9 cellular contexts compared by ENCODE assay signal in genomic region chr5:125227333-125228075, GRCh38.
DNase-seq lines count a peak whose midpoint lies in the region; ATAC-seq and TF ChIP-seq lines count a peak whose summit lies in the region.
"Had no signal": no experiment of that assay in that cellular context is flagged by ENCODE, and none has a peak within 500 bp of the region (broad histone marks: within the 10 kb centered on the region; RNA-seq: fewer than 3 reads in every experiment).

No MANE protein-coding gene starts in this region.

- no peak overlapping the region for H3K4me3 ChIP-seq in AG04450 (ENCODE audit: low read depth, low read length)
- H3K4me3 ChIP-seq in HAP-1: no peak overlapping the region
- H3K4me3 ChIP-seq in hepatocyte: no peak overlapping the region

- no peak overlapping the region for H3K27ac ChIP-seq in AG04450 (ENCODE audit: low read depth, low read length)
- H3K27ac ChIP-seq in hepatocyte: no peak overlapping the region

- DNase-seq in AG04450 (ENCODE audit: low read depth, low spot score) (no peak), HAP-1 (ENCODE audit: low spot score in 2 of 2) (peak; percentile 46 to 65), RPMI8226 (peak; percentile 25), hepatocyte (ENCODE audit: low spot score) (peak; percentile 11), NCI-H1092 treated with DMSO at 0.1 percent for 48 hours (lab: John Stamatoyannopoulos, UW) (no peak)
- no peak for DNase-seq in activated CD8-positive, alpha-beta memory T cell treated with anti-CD3 and anti-CD28 coated beads, Interleukin-2, amount 50 U/mL, for 48 hours
- DNase-seq in activated CD4-positive, alpha-beta T cell treated with anti-CD3 and anti-CD28 coated beads, Interleukin-2, amount 50 U/mL, for 4 hours: no peak
- DNase-seq: activated naive CD4-positive, alpha-beta T cell had no signal

- H3K27me3 ChIP-seq in AG04450 (ENCODE audit: control insufficient read depth, insufficient read depth, low read length) (no peaks in the 10 kb centered on the region), HAP-1 (ENCODE audit: low read depth) (no peaks in the 10 kb centered on the region), hepatocyte (no peaks in the 10 kb centered on the region)

- in situ Hi-C loops in HAP-1 (cut with MboI; ENCODE audit: low sequenced_read_pairs): no loop called here

- H3K4me1 ChIP-seq in HAP-1 (no peaks in the 10 kb centered on the region), hepatocyte (ENCODE audit: insufficient read depth) (no peaks in the 10 kb centered on the region)

- ATAC-seq in HG03159 (IDR thresholded peaks at IDR 0.05; ENCODE audit: unreplicated experiment): no peak

- no peak overlapping the region for H2AFZ ChIP-seq in hepatocyte

- no peak overlapping the region for H3K4me2 ChIP-seq in hepatocyte

- 81% methylated on average over 7 of the region's 7 CpGs for WGBS in hepatocyte (ENCODE audit: low lambda C conversion rate, missing lambda C conversion rate)

- no peaks in the 10 kb centered on the region for H3K36me3 ChIP-seq in HAP-1 (replicated peaks)
- no peaks in the 10 kb centered on the region for H3K36me3 ChIP-seq in hepatocyte (replicated peaks; ENCODE audit: insufficient read depth, low read depth)

- no peaks in the 10 kb centered on the region for H3K9me2 ChIP-seq in hepatocyte (replicated peaks; ENCODE audit: insufficient read depth)

- CTCF ChIA-PET in AG04450 (lab: Charles Lee): interaction anchor here (0.7 to 1.3 kb wide), 4 partner anchors 26 to 608 kb away, joined by 3 to 4 read pairs (median 3); no protein-coding TSS in a partner anchor

- POLR2A ChIA-PET in AG04450 (lab: Yijun Ruan, JAX): no interaction called here

- TF ChIP-seq CTCF in AG04450 (IDR thresholded peaks at IDR 0.05; ENCODE audit: low read depth, low read length) (peak; percentile 61), hepatocyte (IDR thresholded peaks at IDR 0.05; ENCODE audit: poor library complexity) (peak; percentile 44)

- H3K9me3 ChIP-seq in AG04450 (ENCODE audit: control insufficient read depth, insufficient read depth, low read length) (no peaks in the 10 kb centered on the region), HAP-1 (no peaks in the 10 kb centered on the region), hepatocyte (ENCODE audit: low read depth) (no peaks in the 10 kb centered on the region)

- no peaks in the 10 kb centered on the region for H4K20me1 ChIP-seq in hepatocyte (ENCODE audit: insufficient read depth, poor library complexity, severe bottlenecking)

- no peaks in the 10 kb centered on the region for H3K79me2 ChIP-seq in hepatocyte

Comparison
In these comparisons a context has a peak if more than half of its experiments do, and no peak if none do; other contexts are left out.
1. DNase-seq: peak in HAP-1 (2 of 2), RPMI8226 (single experiment) and hepatocyte (single experiment); none in AG04450 (single experiment), activated CD8-positive, alpha-beta memory T cell treated with anti-CD3 and anti-CD28 coated beads, Interleukin-2, amount 50 U/mL, for 48 hours (single experiment), activated CD4-positive, alpha-beta T cell treated with anti-CD3 and anti-CD28 coated beads, Interleukin-2, amount 50 U/mL, for 4 hours (0 of 2) and NCI-H1092 treated with DMSO at 0.1 percent for 48 hours (single experiment).